Comparison of ENCODE assay signal across 14 cellular contexts in genomic region chr10:95408931-95409873, GRCh38.
DNase-seq lines count a peak whose midpoint lies in the region; ATAC-seq and TF ChIP-seq lines count a peak whose summit lies in the region.
"Had no signal": no experiment of that assay in that cellular context is flagged by ENCODE, and none has a peak within 500 bp of the region (broad histone marks: within the 10 kb centered on the region; RNA-seq: fewer than 3 reads in every experiment).

No MANE protein-coding gene starts in this region.

- no peaks in the 10 kb centered on the region for H3K36me3 Mint-ChIP-seq in endodermal cell (ENCODE audit: low read depth)
- no peaks in the 10 kb centered on the region for H3K36me3 Mint-ChIP-seq in activated naive CD4-positive, alpha-beta T cell treated with anti-CD3 and anti-CD28 coated beads, Interleukin-2, amount 10 ng/mL, durations not matched to agents 7 days and 5 days

- H3K4me3 ChIP-seq in endodermal cell (ENCODE audit: low read length) = no peak overlapping the region
- H3K4me3 ChIP-seq in thyroid gland (replicated peaks in 1 of 3) = no peak overlapping the region
- H3K4me3 ChIP-seq: cardiac muscle cell had no signal

- TF ChIP-seq CTCF in endodermal cell (conservative IDR thresholded peaks at IDR 0.05) = no peak
- TF ChIP-seq CTCF in thyroid gland (IDR thresholded peaks at IDR 0.05) = no peak

- H3K9me3 Mint-ChIP-seq in endodermal cell = no peaks in the 10 kb centered on the region
- H3K9me3 Mint-ChIP-seq in activated naive CD4-positive, alpha-beta T cell treated with anti-CD3 and anti-CD28 coated beads, Interleukin-2, amount 10 ng/mL, durations not matched to agents 7 days and 5 days = no peaks in the 10 kb centered on the region
- H3K9me3 Mint-ChIP-seq: activated T-cell treated with anti-CD3 and anti-CD28 coated beads, Interleukin-2, amount 50 U/mL, for 72 hours; CD8-positive, alpha-beta memory T cell had no signal

- H3K9me3 ChIP-seq in endodermal cell (ENCODE audit: control insufficient read depth, low read length) = no peaks in the 10 kb centered on the region
- no peaks in the 10 kb centered on the region for H3K9me3 ChIP-seq in thyroid gland

- peak overlapping the region; percentile 33 for H3K27ac Mint-ChIP-seq in endodermal cell
- no peak overlapping the region for H3K27ac Mint-ChIP-seq in activated naive CD4-positive, alpha-beta T cell treated with anti-CD3 and anti-CD28 coated beads, Interleukin-2, amount 10 ng/mL, durations not matched to agents 7 days and 5 days
- H3K27ac Mint-ChIP-seq: activated T-cell treated with anti-CD3 and anti-CD28 coated beads, Interleukin-2, amount 50 U/mL, for 72 hours; CD8-positive, alpha-beta memory T cell had no signal

- H3K27ac ChIP-seq in endodermal cell (ENCODE audit: low read depth, low read length) = peak overlapping the region; percentile 21
- H3K27ac ChIP-seq in thyroid gland = peak overlapping the region; percentile 2 to 71 (median 33)
- H3K27ac ChIP-seq: cardiac muscle cell had no signal

- DNase-seq in LoVo (ENCODE audit: low spot score) (peak; percentile 54), endodermal cell (no peak), midbrain (lab: John Stamatoyannopoulos, UW) (peak; percentile 53), thyroid gland (no peak), HPDE6-E6E7 (ENCODE audit: extremely low spot score) (no peak), NCI-H1105 (lab: John Stamatoyannopoulos, UW) (no peak)
- no peak for DNase-seq in activated naive CD4-positive, alpha-beta T cell treated with anti-CD3 and anti-CD28 coated beads, Interleukin-2, amount 10 ng/mL, durations not matched to agents 7 days and 5 days
- DNase-seq: activated CD4-positive, CD25-positive, alpha-beta regulatory T cell; activated T-cell treated with anti-CD3 and anti-CD28 coated beads, Interleukin-2, amount 50 U/mL, for 72 hours; CD8-positive, alpha-beta memory T cell; MV-4-11; NCI-H524 treated with DMSO at 0.1 percent for 48 hours had no signal

- H3K36me3 ChIP-seq in endodermal cell (ENCODE audit: control insufficient read depth, insufficient read depth, low read length) (no peaks in the 10 kb centered on the region), thyroid gland (no peaks in the 10 kb centered on the region)

- H3K4me1 ChIP-seq in endodermal cell (ENCODE audit: control insufficient read depth, insufficient read depth, low read length) (no peaks in the 10 kb centered on the region), thyroid gland (peaks cover 27 to 29% of the 10 kb centered on the region in 2 donors)

- ATAC-seq in HG02870 (IDR thresholded peaks at IDR 0.05; ENCODE audit: unreplicated experiment) = no peak
- ATAC-seq: activated T-cell treated with anti-CD3 and anti-CD28 coated beads, Interleukin-2, amount 50 U/mL, for 72 hours had no signal

- H3K4me3 Mint-ChIP-seq in endodermal cell = no peak overlapping the region
- H3K4me3 Mint-ChIP-seq in activated naive CD4-positive, alpha-beta T cell treated with anti-CD3 and anti-CD28 coated beads, Interleukin-2, amount 10 ng/mL, durations not matched to agents 7 days and 5 days = no peak overlapping the region
- H3K4me3 Mint-ChIP-seq: activated T-cell treated with anti-CD3 and anti-CD28 coated beads, Interleukin-2, amount 50 U/mL, for 72 hours; CD8-positive, alpha-beta memory T cell had no signal

- no peaks in the 10 kb centered on the region for H3K27me3 Mint-ChIP-seq in endodermal cell (ENCODE audit: insufficient read depth)
- H3K27me3 Mint-ChIP-seq in activated naive CD4-positive, alpha-beta T cell treated with anti-CD3 and anti-CD28 coated beads, Interleukin-2, amount 10 ng/mL, durations not matched to agents 7 days and 5 days = peaks cover 4% of the 10 kb centered on the region

- H3K27me3 ChIP-seq in endodermal cell (ENCODE audit: control insufficient read depth, insufficient read depth, low read length, poor library complexity, severe bottlenecking) = no peaks in the 10 kb centered on the region
- no peaks in the 10 kb centered on the region for H3K27me3 ChIP-seq in thyroid gland
- H3K27me3 ChIP-seq: cardiac muscle cell had no signal

- CTCF ChIA-PET in activated naive CD4-positive, alpha-beta T cell treated with anti-CD3 and anti-CD28 coated beads, Interleukin-2, amount 10 ng/mL, durations not matched to agents 7 days and 5 days (lab: Charles Lee) = no interaction called here

- intact Hi-C loops in thyroid gland (cut with DNase I) = no loop called here

- WGBS in endodermal cell (ENCODE audit: insufficient coverage in 1 of 2, insufficient read length in 1 of 2), 2 experiments = 46% methylated on average over 3 of the region's 3 CpGs; no CpG with 5 or more reads in 1 of the 2 experiments
- 58 to 62% methylated on average over 3 of the region's 3 CpGs for WGBS in thyroid gland, 2 donors

- peaks cover 27% of the 10 kb centered on the region for H3K4me1 Mint-ChIP-seq in endodermal cell
- no peaks in the 10 kb centered on the region for H3K4me1 Mint-ChIP-seq in activated naive CD4-positive, alpha-beta T cell treated with anti-CD3 and anti-CD28 coated beads, Interleukin-2, amount 10 ng/mL, durations not matched to agents 7 days and 5 days
- H3K4me1 Mint-ChIP-seq: CD8-positive, alpha-beta memory T cell had no signal

- no peak for TF ChIP-seq POLR2A in thyroid gland (IDR thresholded peaks at IDR 0.05)

- no peak overlapping the region for H3K9ac ChIP-seq in endodermal cell (ENCODE audit: extremely low read depth, low read length, poor library complexity, severe bottlenecking)

Comparison
In these comparisons a context has a peak if more than half of its experiments do, and no peak if none do; other contexts are left out.
1. DNase-seq: peak in LoVo (single experiment) and midbrain (single experiment); none in endodermal cell (single experiment), thyroid gland (0 of 2), HPDE6-E6E7 (single experiment), activated naive CD4-positive, alpha-beta T cell treated with anti-CD3 and anti-CD28 coated beads, Interleukin-2, amount 10 ng/mL, durations not matched to agents 7 days and 5 days (single experiment) and NCI-H1105 (single experiment).